Comparison of ENCODE assay signal across 16 cellular contexts in the genomic region with DNA sequence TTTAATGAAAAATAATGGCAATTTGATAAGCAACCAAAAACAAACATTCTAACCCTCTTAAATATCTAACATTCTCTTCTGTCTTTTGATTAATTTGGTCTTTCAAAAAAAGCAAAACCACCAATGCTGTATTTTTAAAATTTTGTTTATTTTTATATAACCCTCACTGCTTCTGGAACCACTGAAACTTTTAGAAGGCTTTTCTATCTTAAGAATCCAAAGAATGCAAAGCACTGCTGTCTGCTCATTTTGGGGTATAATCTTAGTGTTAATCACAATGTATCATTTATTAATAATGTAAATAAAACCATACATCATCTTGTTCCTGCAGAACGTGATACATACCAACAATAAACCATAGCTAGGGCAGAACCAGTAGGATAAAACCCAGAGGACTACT.
"Had no signal": no experiment of that assay in that cellular context is flagged by ENCODE, and none has a peak within 500 bp of the region (broad histone marks: within the 10 kb centered on the region; RNA-seq: fewer than 3 reads in every experiment).

No MANE protein-coding gene starts in this region.

- H3K27ac Mint-ChIP-seq: activated naive CD4-positive, alpha-beta T cell treated with anti-CD3 and anti-CD28 coated beads, Interleukin-2, amount 10 ng/mL, durations not matched to agents 7 days and 5 days; stimulated activated memory B cell treated with anti-CD40 and anti-IgM and Interleukin-4, amounts not matched to agents 10 μg/mL and 1 μg/mL and 100 μg/mL, for 72 hours had no signal

- H3K27me3 ChIP-seq: adrenal gland, body of pancreas, heart right ventricle had no signal

- ATAC-seq: activated CD4-positive, CD25-positive, alpha-beta regulatory T cell treated with anti-CD3 and anti-CD28 coated beads, Interleukin-2, amount 50 U/mL, for 24 hours; body of pancreas; heart right ventricle; stimulated activated memory B cell treated with anti-CD40 and anti-IgM and Interleukin-4, amounts not matched to agents 10 μg/mL and 1 μg/mL and 100 μg/mL, for 72 hours had no signal

- H3K9me3 ChIP-seq: adrenal gland, body of pancreas, heart right ventricle had no signal

- H3K9me3 Mint-ChIP-seq: activated naive CD4-positive, alpha-beta T cell treated with anti-CD3 and anti-CD28 coated beads, Interleukin-2, amount 10 ng/mL, durations not matched to agents 7 days and 5 days; stimulated activated memory B cell treated with anti-CD40 and anti-IgM and Interleukin-4, amounts not matched to agents 10 μg/mL and 1 μg/mL and 100 μg/mL, for 72 hours had no signal

- H3K4me3 ChIP-seq: adrenal gland, body of pancreas, coronary artery, heart right ventricle, lung had no signal

- H3K4me1 ChIP-seq: adrenal gland, body of pancreas, parathyroid adenoma had no signal

- DNase-seq: activated CD4-positive, alpha-beta T cell treated with anti-CD3 and anti-CD28 coated beads, Interleukin-2, amount 50 U/mL, for 4 hours; activated naive CD4-positive, alpha-beta T cell treated with anti-CD3 and anti-CD28 coated beads, Interleukin-2, amount 10 ng/mL, durations not matched to agents 7 days and 5 days; activated T-cell treated with anti-CD3 and anti-CD28 coated beads for 4 hours; adrenal gland; body of pancreas; caudate nucleus; heart right ventricle; midbrain; retina; stimulated activated CD4-positive, alpha-beta T cell treated with anti-CD3 and anti-CD28 coated beads, Interleukin-12 subunit alpha, Interleukin-12 subunit beta, amount 100 ng/mL, for 4 hours; T-helper 9 cell had no signal

- H3K36me3 ChIP-seq: adrenal gland had no signal

- H3K27me3 Mint-ChIP-seq: activated naive CD4-positive, alpha-beta T cell treated with anti-CD3 and anti-CD28 coated beads, Interleukin-2, amount 10 ng/mL, durations not matched to agents 7 days and 5 days; stimulated activated memory B cell treated with anti-CD40 and anti-IgM and Interleukin-4, amounts not matched to agents 10 μg/mL and 1 μg/mL and 100 μg/mL, for 72 hours had no signal

- H3K4me3 Mint-ChIP-seq: activated naive CD4-positive, alpha-beta T cell treated with anti-CD3 and anti-CD28 coated beads, Interleukin-2, amount 10 ng/mL, durations not matched to agents 7 days and 5 days; stimulated activated memory B cell treated with anti-CD40 and anti-IgM and Interleukin-4, amounts not matched to agents 10 μg/mL and 1 μg/mL and 100 μg/mL, for 72 hours had no signal

- H3K27ac ChIP-seq: adrenal gland, body of pancreas, coronary artery, heart right ventricle, parathyroid adenoma had no signal
